ENCODE assay signal across 9 cellular contexts in the genomic region with DNA sequence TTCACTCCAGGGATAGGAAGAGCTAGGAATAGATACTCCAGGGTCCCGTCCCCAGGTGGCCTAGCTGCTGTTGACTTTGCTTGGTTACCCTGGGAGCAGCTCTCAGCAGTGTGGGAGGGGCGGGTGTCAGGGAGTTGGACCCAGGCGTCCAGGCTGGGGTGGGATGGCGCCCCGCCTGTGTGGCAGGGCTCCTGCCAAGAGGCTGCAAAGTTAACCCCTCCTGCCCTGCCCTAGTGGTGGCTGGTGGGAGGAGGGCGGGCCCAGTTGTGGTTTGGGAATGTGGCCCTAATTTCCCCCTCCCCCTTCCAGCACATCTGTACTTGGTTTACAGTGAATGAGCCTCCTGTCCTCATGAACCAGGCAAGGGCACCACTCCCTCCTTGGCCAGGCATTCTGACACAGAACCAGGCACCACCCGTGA. TPM values are rescaled to one million over a fixed set of nuclear protein-coding genes. Genes with fewer than 3 reads are reported as not detected.
DNase-seq lines count a peak whose midpoint lies in the region; ATAC-seq and TF ChIP-seq lines count a peak whose summit lies in the region.
"Had no signal": no experiment of that assay in that cellular context is flagged by ENCODE, and none has a peak within 500 bp of the region (broad histone marks: within the 10 kb centered on the region; RNA-seq: fewer than 3 reads in every experiment).

No MANE protein-coding gene starts in this region.

- no peaks in the 10 kb centered on the region for H3K9me3 Mint-ChIP-seq in GM23338
- H3K9me3 Mint-ChIP-seq in activated T-helper 1 cell treated with anti-CD3 and anti-CD28 coated beads, Interleukin-12 subunit alpha, Interleukin-12 subunit beta, Interleukin-2, Interleukin-4 antibody, amounts not matched to agents 30 ng/mL and 10 ng/mL and 1 ng/mL, durations not matched to agents 14 hours and 24 hours and 36 hours: no peaks in the 10 kb centered on the region
- no peaks in the 10 kb centered on the region for H3K9me3 Mint-ChIP-seq in stimulated activated effector memory CD8-positive, alpha-beta T cell treated with anti-CD3 and anti-CD28 coated beads, Interleukin-12 subunit alpha, Interleukin-12 subunit beta, amount 100 ng/mL, for 72 hours
- no peaks in the 10 kb centered on the region for H3K9me3 Mint-ChIP-seq in endothelial cell (ENCODE audit: unreplicated experiment)

- TF ChIP-seq CTCF in GM23338 (conservative IDR thresholded peaks at IDR 0.05; ENCODE audit: low read depth in 2 of 2) (0 out of 4 replicates have a peak, but pooled peaks of 1 of the 2 experiments have one; percentile 10), endothelial cell (IDR thresholded peaks at IDR 0.05; ENCODE audit: unreplicated experiment) (no peak)

- 0 out of 2 replicates have a peak overlapping the region, but pooled peaks have one; percentile 27 for H3K27ac Mint-ChIP-seq in GM23338
- no peak overlapping the region for H3K27ac Mint-ChIP-seq in activated T-helper 1 cell treated with anti-CD3 and anti-CD28 coated beads, Interleukin-12 subunit alpha, Interleukin-12 subunit beta, Interleukin-2, Interleukin-4 antibody, amounts not matched to agents 30 ng/mL and 10 ng/mL and 1 ng/mL, durations not matched to agents 14 hours and 24 hours and 36 hours
- peak overlapping the region; percentile 89 for H3K27ac Mint-ChIP-seq in stimulated activated effector memory CD8-positive, alpha-beta T cell treated with anti-CD3 and anti-CD28 coated beads, Interleukin-12 subunit alpha, Interleukin-12 subunit beta, amount 100 ng/mL, for 72 hours
- H3K27ac Mint-ChIP-seq in endothelial cell (ENCODE audit: unreplicated experiment): no peak overlapping the region

- H4K20me1 ChIP-seq in GM23338 (replicated peaks; ENCODE audit: insufficient read depth): no peaks in the 10 kb centered on the region

- H2AFZ ChIP-seq in GM23338: peak overlapping the region; percentile 94

- H3K4me2 ChIP-seq in GM23338: peak overlapping the region; percentile 93

- H3K36me3 ChIP-seq in GM23338 (ENCODE audit: insufficient read depth) (no peaks in the 10 kb centered on the region), iPS-18a (ENCODE audit: control insufficient read depth, low read depth, low read length) (no peaks in the 10 kb centered on the region)

- H3K4me3 ChIP-seq in GM23338: peak overlapping the region; percentile 56
- peak overlapping the region; percentile 48 for H3K4me3 ChIP-seq in iPS-18a (ENCODE audit: low read length)
- H3K4me3 ChIP-seq: lung had no signal

- peaks cover 22% of the 10 kb centered on the region for H3K27me3 Mint-ChIP-seq in GM23338 (ENCODE audit: insufficient read depth, low read depth, poor library complexity)
- no peaks in the 10 kb centered on the region for H3K27me3 Mint-ChIP-seq in activated T-helper 1 cell treated with anti-CD3 and anti-CD28 coated beads, Interleukin-12 subunit alpha, Interleukin-12 subunit beta, Interleukin-2, Interleukin-4 antibody, amounts not matched to agents 30 ng/mL and 10 ng/mL and 1 ng/mL, durations not matched to agents 14 hours and 24 hours and 36 hours (ENCODE audit: insufficient read depth)
- H3K27me3 Mint-ChIP-seq in endothelial cell (ENCODE audit: unreplicated experiment): peaks cover 16% of the 10 kb centered on the region

- no peak overlapping the region for H3K9ac ChIP-seq in iPS-18a (ENCODE audit: low read length)

- H3K9me3 ChIP-seq in iPS-18a (ENCODE audit: control insufficient read depth, low read depth, low read length): no peaks in the 10 kb centered on the region

- H3K4me1 ChIP-seq in GM23338 (ENCODE audit: insufficient read depth): peaks cover 63% of the 10 kb centered on the region
- H3K4me1 ChIP-seq in iPS-18a (ENCODE audit: control insufficient read depth, low read depth, low read length): peaks cover 42% of the 10 kb centered on the region

- DNase-seq in GM23338 (ENCODE audit: low spot score) (peak; percentile 60), DMS153 treated with DMSO at 0.1 percent for 48 hours (lab: John Stamatoyannopoulos, UW; ENCODE audit: unreplicated experiment) (no peak), endothelial cell (ENCODE audit: low spot score) (no peak), germinal center (ENCODE audit: low spot score) (no peak)
- no peak for DNase-seq in activated T-helper 1 cell treated with anti-CD3 and anti-CD28 coated beads, Interleukin-12 subunit alpha, Interleukin-12 subunit beta, Interleukin-2, Interleukin-4 antibody, amounts not matched to agents 30 ng/mL and 10 ng/mL and 1 ng/mL, durations not matched to agents 14 hours and 24 hours and 36 hours (ENCODE audit: low spot score)
- DNase-seq in stimulated activated effector memory CD8-positive, alpha-beta T cell treated with anti-CD3 and anti-CD28 coated beads, Interleukin-12 subunit alpha, Interleukin-12 subunit beta, amount 100 ng/mL, for 72 hours (ENCODE audit: low spot score in 2 of 2): no peak
- DNase-seq: NCI-H2029 treated with DMSO at 0.1 percent for 48 hours had no signal

- H3F3A ChIP-seq in GM23338 (replicated peaks; ENCODE audit: low read depth): peaks cover 15% of the 10 kb centered on the region; the same call in 1 of the 2 replicates

- H3K79me2 ChIP-seq in GM23338 (replicated peaks; ENCODE audit: insufficient read depth): peaks cover 4% of the 10 kb centered on the region; the same call in 1 of the 2 replicates

- H3K4me1 Mint-ChIP-seq in GM23338: peaks cover 63% of the 10 kb centered on the region
- H3K4me1 Mint-ChIP-seq in activated T-helper 1 cell treated with anti-CD3 and anti-CD28 coated beads, Interleukin-12 subunit alpha, Interleukin-12 subunit beta, Interleukin-2, Interleukin-4 antibody, amounts not matched to agents 30 ng/mL and 10 ng/mL and 1 ng/mL, durations not matched to agents 14 hours and 24 hours and 36 hours (ENCODE audit: low read depth): peaks cover 70% of the 10 kb centered on the region
- H3K4me1 Mint-ChIP-seq in stimulated activated effector memory CD8-positive, alpha-beta T cell treated with anti-CD3 and anti-CD28 coated beads, Interleukin-12 subunit alpha, Interleukin-12 subunit beta, amount 100 ng/mL, for 72 hours: peaks cover 80% of the 10 kb centered on the region
- peaks cover 25% of the 10 kb centered on the region for H3K4me1 Mint-ChIP-seq in endothelial cell (ENCODE audit: unreplicated experiment)

- H3K27me3 ChIP-seq in GM23338 (ENCODE audit: insufficient read depth) (no peaks in the 10 kb centered on the region), iPS-18a (ENCODE audit: control insufficient read depth, insufficient read depth, low read length) (peaks cover 6% of the 10 kb centered on the region)

- no peaks in the 10 kb centered on the region for H3K36me3 Mint-ChIP-seq in GM23338 (ENCODE audit: low read depth)
- peaks cover 4% of the 10 kb centered on the region for H3K36me3 Mint-ChIP-seq in activated T-helper 1 cell treated with anti-CD3 and anti-CD28 coated beads, Interleukin-12 subunit alpha, Interleukin-12 subunit beta, Interleukin-2, Interleukin-4 antibody, amounts not matched to agents 30 ng/mL and 10 ng/mL and 1 ng/mL, durations not matched to agents 14 hours and 24 hours and 36 hours (ENCODE audit: low read depth)
- H3K36me3 Mint-ChIP-seq in stimulated activated effector memory CD8-positive, alpha-beta T cell treated with anti-CD3 and anti-CD28 coated beads, Interleukin-12 subunit alpha, Interleukin-12 subunit beta, amount 100 ng/mL, for 72 hours: peaks cover 15% of the 10 kb centered on the region
- peaks cover 3% of the 10 kb centered on the region for H3K36me3 Mint-ChIP-seq in endothelial cell (ENCODE audit: low read depth, unreplicated experiment)

- ATAC-seq in GM23338: peak; percentile 13
- no peak for ATAC-seq in stimulated activated effector memory CD8-positive, alpha-beta T cell treated with anti-CD3 and anti-CD28 coated beads, Interleukin-12 subunit alpha, Interleukin-12 subunit beta, amount 100 ng/mL, for 72 hours

- H3K4me3 Mint-ChIP-seq in GM23338 (peak overlapping the region; percentile 82), endothelial cell (ENCODE audit: unreplicated experiment) (no peak overlapping the region)
- peak overlapping the region; percentile 32 for H3K4me3 Mint-ChIP-seq in activated T-helper 1 cell treated with anti-CD3 and anti-CD28 coated beads, Interleukin-12 subunit alpha, Interleukin-12 subunit beta, Interleukin-2, Interleukin-4 antibody, amounts not matched to agents 30 ng/mL and 10 ng/mL and 1 ng/mL, durations not matched to agents 14 hours and 24 hours and 36 hours
- peak overlapping the region; percentile 91 for H3K4me3 Mint-ChIP-seq in stimulated activated effector memory CD8-positive, alpha-beta T cell treated with anti-CD3 and anti-CD28 coated beads, Interleukin-12 subunit alpha, Interleukin-12 subunit beta, amount 100 ng/mL, for 72 hours

- intact Hi-C loops in activated T-helper 1 cell treated with anti-CD3 and anti-CD28 coated beads, Interleukin-12 subunit alpha, Interleukin-12 subunit beta, Interleukin-2, Interleukin-4 antibody, amounts not matched to agents 30 ng/mL and 10 ng/mL and 1 ng/mL, durations not matched to agents 14 hours and 24 hours and 36 hours (cut with micrococcal nuclease): no loop called here

- no peaks in the 10 kb centered on the region for H3K9me2 ChIP-seq in GM23338 (ENCODE audit: insufficient read depth)

- no peak overlapping the region for H3K27ac ChIP-seq in GM23338 (ENCODE audit: low read depth)
- H3K27ac ChIP-seq in iPS-18a (ENCODE audit: low read length): no peak overlapping the region

RNA-seq across cellular contexts. Expression of gene RARG, which starts 1.7 kb away (rescaled TPM):
- 39.3 and 50.2 TPM in 2 replicates for total RNA-seq in GM23338 (2014; rRNA removed; shearing (Covaris generic))
- polyA plus RNA-seq in GM23338 (2016; fragmentation: Nextera tagmentation; extraction: Ambion mirVana): 16.4 and 18.5 TPM in 2 replicates
- total RNA-seq in activated T-helper 1 cell treated with anti-CD3 and anti-CD28 coated beads, Interleukin-12 subunit alpha, Interleukin-12 subunit beta, Interleukin-2, Interleukin-4 antibody, amounts not matched to agents 30 ng/mL and 10 ng/mL and 1 ng/mL, durations not matched to agents 14 hours and 24 hours and 36 hours: 58.6 and 61.6 TPM in 2 replicates
- total RNA-seq in endothelial cell (ENCODE audit: unreplicated experiment): 7.9 TPM

RNA-seq across cellular contexts. Expression of gene ITGB7, which starts 26.6 kb away (rescaled TPM):
- total RNA-seq in GM23338 (2014; rRNA removed; shearing (Covaris generic)): 0.39 TPM in 1 of 2 replicates, not detected in the other
- 0.32 and 0.43 TPM in 2 replicates for polyA plus RNA-seq in GM23338 (2016; fragmentation: Nextera tagmentation; extraction: Ambion mirVana)
- 258 and 266 TPM in 2 replicates for total RNA-seq in activated T-helper 1 cell treated with anti-CD3 and anti-CD28 coated beads, Interleukin-12 subunit alpha, Interleukin-12 subunit beta, Interleukin-2, Interleukin-4 antibody, amounts not matched to agents 30 ng/mL and 10 ng/mL and 1 ng/mL, durations not matched to agents 14 hours and 24 hours and 36 hours
- 0.56 TPM for total RNA-seq in endothelial cell (ENCODE audit: unreplicated experiment)

RNA-seq across cellular contexts. Expression of gene ESPL1, which starts 34.4 kb away (rescaled TPM):
- 39.6 and 56.5 TPM in 2 replicates for total RNA-seq in GM23338 (2014; rRNA removed; shearing (Covaris generic))
- polyA plus RNA-seq in GM23338 (2016; fragmentation: Nextera tagmentation; extraction: Ambion mirVana): 12.7 and 13.2 TPM in 2 replicates
- 61.2 and 68.4 TPM in 2 replicates for total RNA-seq in activated T-helper 1 cell treated with anti-CD3 and anti-CD28 coated beads, Interleukin-12 subunit alpha, Interleukin-12 subunit beta, Interleukin-2, Interleukin-4 antibody, amounts not matched to agents 30 ng/mL and 10 ng/mL and 1 ng/mL, durations not matched to agents 14 hours and 24 hours and 36 hours
- 11.8 TPM for total RNA-seq in endothelial cell (ENCODE audit: unreplicated experiment)

RNA-seq across cellular contexts. Expression of gene CSAD, which starts 53.0 kb away (rescaled TPM):
- total RNA-seq in GM23338 (2014; rRNA removed; shearing (Covaris generic)): 3.6 and 7.1 TPM in 2 replicates
- polyA plus RNA-seq in GM23338 (2016; fragmentation: Nextera tagmentation; extraction: Ambion mirVana): 3.1 and 3.2 TPM in 2 replicates
- 21.7 and 22.6 TPM in 2 replicates for total RNA-seq in activated T-helper 1 cell treated with anti-CD3 and anti-CD28 coated beads, Interleukin-12 subunit alpha, Interleukin-12 subunit beta, Interleukin-2, Interleukin-4 antibody, amounts not matched to agents 30 ng/mL and 10 ng/mL and 1 ng/mL, durations not matched to agents 14 hours and 24 hours and 36 hours
- 23.8 TPM for total RNA-seq in endothelial cell (ENCODE audit: unreplicated experiment)

RNA-seq across cellular contexts. Expression of gene ZNF740, which starts 53.2 kb away (rescaled TPM):
- total RNA-seq in GM23338 (2014; rRNA removed; shearing (Covaris generic)): 13.0 and 13.2 TPM in 2 replicates
- polyA plus RNA-seq in GM23338 (2016; fragmentation: Nextera tagmentation; extraction: Ambion mirVana): 1.3 and 2.6 TPM in 2 replicates
- 48.1 and 52.8 TPM in 2 replicates for total RNA-seq in activated T-helper 1 cell treated with anti-CD3 and anti-CD28 coated beads, Interleukin-12 subunit alpha, Interleukin-12 subunit beta, Interleukin-2, Interleukin-4 antibody, amounts not matched to agents 30 ng/mL and 10 ng/mL and 1 ng/mL, durations not matched to agents 14 hours and 24 hours and 36 hours
- total RNA-seq in endothelial cell (ENCODE audit: unreplicated experiment): 47.6 TPM

Comparison
In these comparisons a context has a peak if more than half of its experiments do, and no peak if none do; other contexts are left out.
1. H3K27ac Mint-ChIP-seq: peak in GM23338 (single experiment) and stimulated activated effector memory CD8-positive, alpha-beta T cell treated with anti-CD3 and anti-CD28 coated beads, Interleukin-12 subunit alpha, Interleukin-12 subunit beta, amount 100 ng/mL, for 72 hours (single experiment); none in activated T-helper 1 cell treated with anti-CD3 and anti-CD28 coated beads, Interleukin-12 subunit alpha, Interleukin-12 subunit beta, Interleukin-2, Interleukin-4 antibody, amounts not matched to agents 30 ng/mL and 10 ng/mL and 1 ng/mL, durations not matched to agents 14 hours and 24 hours and 36 hours (single experiment) and endothelial cell (single experiment).
2. RNA of gene ITGB7, which starts 26.6 kb away (total RNA-seq): 258 to 266 TPM in activated T-helper 1 cell treated with anti-CD3 and anti-CD28 coated beads, Interleukin-12 subunit alpha, Interleukin-12 subunit beta, Interleukin-2, Interleukin-4 antibody, amounts not matched to agents 30 ng/mL and 10 ng/mL and 1 ng/mL, durations not matched to agents 14 hours and 24 hours and 36 hours; 0.56 TPM in endothelial cell (single experiment) and 0.39 TPM in GM23338; every median in the first group is over 100 times any median in the second.